ENCODE assay signal across 8 cellular contexts in the genomic region with DNA sequence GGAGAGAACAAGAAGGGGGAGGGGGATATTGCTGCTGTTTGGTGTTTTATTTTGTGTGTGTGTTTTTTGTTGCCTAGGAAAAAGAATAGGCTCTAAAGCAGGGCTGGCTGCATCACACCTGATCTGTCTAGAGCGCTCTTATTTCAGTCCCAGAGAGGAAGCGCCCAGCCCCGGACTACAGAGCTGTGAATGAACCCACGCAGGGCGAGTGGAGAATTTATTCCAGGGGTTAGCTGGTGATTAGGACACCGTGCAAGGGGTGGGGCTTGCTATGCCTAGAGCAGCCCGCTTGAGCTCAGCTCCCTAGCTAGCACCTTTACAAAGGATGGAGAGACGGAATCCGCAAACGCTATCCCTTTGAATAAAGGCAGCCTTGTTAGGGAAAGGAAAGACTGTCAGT. TPM values are rescaled to one million over a fixed set of nuclear protein-coding genes. Genes with fewer than 3 reads are reported as not detected.
DNase-seq lines count a peak whose midpoint lies in the region; ATAC-seq and TF ChIP-seq lines count a peak whose summit lies in the region.

No MANE protein-coding gene starts in this region.

- no peaks in the 10 kb centered on the region for H3K36me3 ChIP-seq in NT2/D1 (ENCODE audit: insufficient read depth, insufficient read length, low read length)
- H3K36me3 ChIP-seq in ectodermal cell (ENCODE audit: control insufficient read depth, insufficient read depth, low read length): no peaks in the 10 kb centered on the region
- no peaks in the 10 kb centered on the region for H3K36me3 ChIP-seq in testis (ENCODE audit: low read depth, missing control alignments)

- TF ChIP-seq POLR2A in lower leg skin (IDR thresholded peaks at IDR 0.05): no peak
- no peak for TF ChIP-seq POLR2A in testis (IDR thresholded peaks at IDR 0.05)

- H3K9me3 ChIP-seq in NT2/D1 (ENCODE audit: insufficient read depth, low read length) (no peaks in the 10 kb centered on the region), ectodermal cell (ENCODE audit: control insufficient read depth, low read length) (no peaks in the 10 kb centered on the region), testis (no peaks in the 10 kb centered on the region)

- H3K4me3 Mint-ChIP-seq in activated CD8-positive, alpha-beta memory T cell treated with anti-CD3 and anti-CD28 coated beads, Interleukin-2, amount 10 ng/mL, durations not matched to agents 7 days and 5 days: no peak overlapping the region
- H3K4me3 Mint-ChIP-seq in activated T-helper 1 cell treated with anti-CD3 and anti-CD28 coated beads, Interleukin-12 subunit alpha, Interleukin-12 subunit beta, Interleukin-2, Interleukin-4 antibody, amounts not matched to agents 30 ng/mL and 10 ng/mL and 1 ng/mL, durations not matched to agents 14 hours and 24 hours and 36 hours: no peak overlapping the region

- WGBS in ectodermal cell, 2 experiments: 0 to 1% methylated on average over 10 of the region's 10 CpGs
- 2 to 4% methylated on average over 10 of the region's 10 CpGs for WGBS in lower leg skin, 2 donors
- WGBS in testis, 2 donors: 1 to 4% methylated on average over 6 to 10 of the region's 10 CpGs

- no peaks in the 10 kb centered on the region for H3K36me3 Mint-ChIP-seq in activated CD8-positive, alpha-beta memory T cell treated with anti-CD3 and anti-CD28 coated beads, Interleukin-2, amount 10 ng/mL, durations not matched to agents 7 days and 5 days
- no peaks in the 10 kb centered on the region for H3K36me3 Mint-ChIP-seq in activated T-helper 1 cell treated with anti-CD3 and anti-CD28 coated beads, Interleukin-12 subunit alpha, Interleukin-12 subunit beta, Interleukin-2, Interleukin-4 antibody, amounts not matched to agents 30 ng/mL and 10 ng/mL and 1 ng/mL, durations not matched to agents 14 hours and 24 hours and 36 hours (ENCODE audit: low read depth)

- no peak for ATAC-seq in activated CD8-positive, alpha-beta memory T cell treated with anti-CD3 and anti-CD28 coated beads, Interleukin-2, amount 10 ng/mL, durations not matched to agents 7 days and 5 days
- ATAC-seq in GM18858 (IDR thresholded peaks at IDR 0.05; ENCODE audit: unreplicated experiment): no peak

- H3K27ac ChIP-seq in ectodermal cell (ENCODE audit: insufficient read depth, low read depth, low read length, poor library complexity, severe bottlenecking) (peak overlapping the region; percentile 38), testis (peak overlapping the region; percentile 67 to 85)

- DNase-seq in activated CD8-positive, alpha-beta memory T cell treated with anti-CD3 and anti-CD28 coated beads, Interleukin-2, amount 10 ng/mL, durations not matched to agents 7 days and 5 days: peak; percentile 40
- no peak for DNase-seq in activated CD8-positive, alpha-beta memory T cell treated with anti-CD3 and anti-CD28 coated beads, Interleukin-2, amount 50 U/mL, for 4 hours
- DNase-seq in NT2/D1 (ENCODE audit: low read depth, low spot score): peak; percentile 47
- DNase-seq in lower leg skin (ENCODE audit: low spot score in 2 of 2): peak; percentile 67 to 92
- peak; percentile 89 for DNase-seq in testis
- no peak for DNase-seq in activated T-helper 1 cell treated with anti-CD3 and anti-CD28 coated beads, Interleukin-12 subunit alpha, Interleukin-12 subunit beta, Interleukin-2, Interleukin-4 antibody, amounts not matched to agents 30 ng/mL and 10 ng/mL and 1 ng/mL, durations not matched to agents 14 hours and 24 hours and 36 hours (ENCODE audit: low spot score)

- intact Hi-C loops in lower leg skin (cut with DNase I; ENCODE audit: low total_unique reads): no loop called here
- intact Hi-C loops in testis (cut with DNase I; ENCODE audit: low total_unique reads): no loop called here
- intact Hi-C loops in activated T-helper 1 cell treated with anti-CD3 and anti-CD28 coated beads, Interleukin-12 subunit alpha, Interleukin-12 subunit beta, Interleukin-2, Interleukin-4 antibody, amounts not matched to agents 30 ng/mL and 10 ng/mL and 1 ng/mL, durations not matched to agents 14 hours and 24 hours and 36 hours (cut with micrococcal nuclease): no loop called here

- peak overlapping the region; percentile 44 for H3K4me3 ChIP-seq in NT2/D1 (ENCODE audit: insufficient read length, low read depth)
- peak overlapping the region; percentile 45 for H3K4me3 ChIP-seq in ectodermal cell (ENCODE audit: insufficient read depth, low read depth, low read length)
- H3K4me3 ChIP-seq in lower leg skin (ENCODE audit: low read depth, poor library complexity, severe bottlenecking): peak overlapping the region; percentile 17
- H3K4me3 ChIP-seq in testis: peak overlapping the region; percentile 58 to 69

- peaks cover 27% of the 10 kb centered on the region for H3K27me3 Mint-ChIP-seq in activated CD8-positive, alpha-beta memory T cell treated with anti-CD3 and anti-CD28 coated beads, Interleukin-2, amount 10 ng/mL, durations not matched to agents 7 days and 5 days
- H3K27me3 Mint-ChIP-seq in activated T-helper 1 cell treated with anti-CD3 and anti-CD28 coated beads, Interleukin-12 subunit alpha, Interleukin-12 subunit beta, Interleukin-2, Interleukin-4 antibody, amounts not matched to agents 30 ng/mL and 10 ng/mL and 1 ng/mL, durations not matched to agents 14 hours and 24 hours and 36 hours (ENCODE audit: insufficient read depth): peaks cover 26% of the 10 kb centered on the region

- H3K4me1 ChIP-seq in NT2/D1 (ENCODE audit: insufficient read depth, insufficient read length) (no peaks in the 10 kb centered on the region), ectodermal cell (ENCODE audit: control insufficient read depth, insufficient read depth, low read length) (peaks cover 5% of the 10 kb centered on the region), testis (peaks cover 35% of the 10 kb centered on the region)

- no peaks in the 10 kb centered on the region for H3K9me3 Mint-ChIP-seq in activated CD8-positive, alpha-beta memory T cell treated with anti-CD3 and anti-CD28 coated beads, Interleukin-2, amount 10 ng/mL, durations not matched to agents 7 days and 5 days (ENCODE audit: low read depth)
- no peaks in the 10 kb centered on the region for H3K9me3 Mint-ChIP-seq in activated T-helper 1 cell treated with anti-CD3 and anti-CD28 coated beads, Interleukin-12 subunit alpha, Interleukin-12 subunit beta, Interleukin-2, Interleukin-4 antibody, amounts not matched to agents 30 ng/mL and 10 ng/mL and 1 ng/mL, durations not matched to agents 14 hours and 24 hours and 36 hours

- CTCF ChIA-PET in activated CD8-positive, alpha-beta memory T cell treated with anti-CD3 and anti-CD28 coated beads, Interleukin-2, amount 10 ng/mL, durations not matched to agents 7 days and 5 days (lab: Charles Lee): no interaction called here

- H3K27me3 ChIP-seq in NT2/D1 (ENCODE audit: insufficient read depth, insufficient read length) (no peaks in the 10 kb centered on the region), ectodermal cell (ENCODE audit: control insufficient read depth, insufficient read depth, low read length, poor library complexity, severe bottlenecking) (peaks cover 16% of the 10 kb centered on the region), testis (no peaks in the 10 kb centered on the region)

- H3K4me1 Mint-ChIP-seq in activated CD8-positive, alpha-beta memory T cell treated with anti-CD3 and anti-CD28 coated beads, Interleukin-2, amount 10 ng/mL, durations not matched to agents 7 days and 5 days: no peaks in the 10 kb centered on the region
- H3K4me1 Mint-ChIP-seq in activated T-helper 1 cell treated with anti-CD3 and anti-CD28 coated beads, Interleukin-12 subunit alpha, Interleukin-12 subunit beta, Interleukin-2, Interleukin-4 antibody, amounts not matched to agents 30 ng/mL and 10 ng/mL and 1 ng/mL, durations not matched to agents 14 hours and 24 hours and 36 hours (ENCODE audit: low read depth): no peaks in the 10 kb centered on the region

- H3K27ac Mint-ChIP-seq in activated CD8-positive, alpha-beta memory T cell treated with anti-CD3 and anti-CD28 coated beads, Interleukin-2, amount 10 ng/mL, durations not matched to agents 7 days and 5 days: no peak overlapping the region
- H3K27ac Mint-ChIP-seq in activated T-helper 1 cell treated with anti-CD3 and anti-CD28 coated beads, Interleukin-12 subunit alpha, Interleukin-12 subunit beta, Interleukin-2, Interleukin-4 antibody, amounts not matched to agents 30 ng/mL and 10 ng/mL and 1 ng/mL, durations not matched to agents 14 hours and 24 hours and 36 hours: no peak overlapping the region

- H3K9ac ChIP-seq in NT2/D1 (ENCODE audit: insufficient read length, low read depth): no peak overlapping the region

- TF ChIP-seq CTCF in lower leg skin (IDR thresholded peaks at IDR 0.05) (no peak), testis (IDR thresholded peaks at IDR 0.05) (no peak)

RNA-seq across cellular contexts. Expression of a gene that starts 0.6 kb away (rescaled TPM):
- total RNA-seq in activated CD8-positive, alpha-beta memory T cell treated with anti-CD3 and anti-CD28 coated beads, Interleukin-2, amount 10 ng/mL, durations not matched to agents 7 days and 5 days: not detected
- polyA plus RNA-seq in ectodermal cell (2013, experiment 1 of 4): 3.5 TPM
- polyA plus RNA-seq in ectodermal cell (2013, experiment 2 of 4): 4.8 TPM
- 4.8 TPM for polyA plus RNA-seq in ectodermal cell (2013, experiment 3 of 4)
- 3.5 TPM for polyA plus RNA-seq in ectodermal cell (2013, experiment 4 of 4)
- total RNA-seq in lower leg skin (10 to 100 TPM in 2 of 4 donors, 1 to 10 TPM in 2; 5.0 to 18.5 (median 9.7) TPM), testis (10 to 100 TPM; 38.5 to 50.9 TPM)
- 12.9 TPM for polyA plus RNA-seq in testis (ENCODE audit: insufficient read depth, low read depth, low replicate concordance)
- not detected in 2 replicates for total RNA-seq in activated T-helper 1 cell treated with anti-CD3 and anti-CD28 coated beads, Interleukin-12 subunit alpha, Interleukin-12 subunit beta, Interleukin-2, Interleukin-4 antibody, amounts not matched to agents 30 ng/mL and 10 ng/mL and 1 ng/mL, durations not matched to agents 14 hours and 24 hours and 36 hours

Comparison
In these comparisons a context has a peak if more than half of its experiments do, and no peak if none do; other contexts are left out.
1. DNase-seq: peak in activated CD8-positive, alpha-beta memory T cell treated with anti-CD3 and anti-CD28 coated beads, Interleukin-2, amount 10 ng/mL, durations not matched to agents 7 days and 5 days (single experiment), NT2/D1 (single experiment), lower leg skin (2 of 2) and testis (single experiment); none in activated CD8-positive, alpha-beta memory T cell treated with anti-CD3 and anti-CD28 coated beads, Interleukin-2, amount 50 U/mL, for 4 hours (single experiment) and activated T-helper 1 cell treated with anti-CD3 and anti-CD28 coated beads, Interleukin-12 subunit alpha, Interleukin-12 subunit beta, Interleukin-2, Interleukin-4 antibody, amounts not matched to agents 30 ng/mL and 10 ng/mL and 1 ng/mL, durations not matched to agents 14 hours and 24 hours and 36 hours (single experiment).
2. Peak in every context shown above with its lines, with median percentiles within 50 percentile points of each other: H3K4me3 ChIP-seq.